8 cellular contexts compared by ENCODE assay signal in the genomic region with DNA sequence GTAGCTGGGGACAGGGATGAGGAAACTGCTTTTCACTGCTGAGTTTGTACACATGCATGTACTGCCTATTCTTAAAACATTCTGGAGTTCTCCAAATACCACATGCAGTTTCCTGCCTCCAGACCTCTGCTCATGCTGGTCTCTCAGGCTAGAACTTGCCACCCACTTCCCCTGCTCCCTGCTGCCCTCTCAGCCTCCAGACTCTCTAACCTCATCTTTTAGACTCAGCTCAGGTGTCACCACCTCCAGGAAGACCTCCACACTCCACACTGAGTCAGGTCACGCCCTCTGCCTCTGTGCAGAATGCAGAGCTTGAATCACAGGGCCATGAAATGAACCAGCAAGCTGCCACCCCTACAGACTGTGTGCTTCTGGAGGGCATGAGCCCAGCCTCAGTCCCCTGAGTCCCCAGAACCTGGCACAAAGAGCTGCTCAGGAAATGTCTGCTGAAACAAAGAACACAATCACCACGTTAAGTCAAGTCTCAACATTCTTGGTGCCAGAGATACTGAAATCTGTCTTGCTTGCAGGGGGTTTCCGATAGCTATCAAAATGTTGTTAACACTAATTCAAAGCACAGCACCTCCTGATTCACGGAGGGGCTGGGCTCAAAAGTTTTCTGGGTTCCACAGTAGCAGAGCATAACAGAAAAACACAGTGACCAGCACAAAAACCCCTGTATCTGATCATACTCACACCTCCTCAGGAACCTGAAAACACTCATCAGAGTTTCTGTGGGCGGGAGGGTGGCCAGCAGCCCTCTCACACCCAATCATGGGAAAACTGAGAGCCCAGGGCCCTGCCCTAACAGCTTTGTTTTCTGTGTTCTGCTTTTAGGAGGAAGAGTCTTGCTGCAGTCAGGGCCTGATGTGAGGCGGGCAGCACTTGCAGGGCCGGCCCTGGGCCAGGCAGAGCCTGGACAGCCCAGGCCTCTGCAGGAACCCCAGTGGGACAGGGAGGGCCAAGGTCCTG. TPM values are rescaled to one million over a fixed set of nuclear protein-coding genes. Genes with fewer than 3 reads are reported as not detected.
DNase-seq lines count a peak whose midpoint lies in the region; ATAC-seq and TF ChIP-seq lines count a peak whose summit lies in the region.

No MANE protein-coding gene starts in this region.

- H3K4me3 Mint-ChIP-seq in activated CD4-positive, alpha-beta T cell treated with anti-CD3 and anti-CD28 coated beads for 36 hours = peak overlapping the region; percentile 26
- H3K4me3 Mint-ChIP-seq in WTC11 (no peak overlapping the region), endothelial cell (ENCODE audit: unreplicated experiment) (no peak overlapping the region)

- DNase-seq in activated CD4-positive, alpha-beta T cell treated with anti-CD3 and anti-CD28 coated beads for 36 hours = peak; percentile 79
- DNase-seq in activated CD4-positive, alpha-beta T cell treated with anti-CD3 and anti-CD28 coated beads for 1 hour = no peak
- DNase-seq in WTC11 (ENCODE audit: low spot score) (no peak), endothelial cell (ENCODE audit: low spot score) (no peak), renal cortical epithelial cell (ENCODE audit: low read depth) (peak; percentile 45), 8988T (no peak), NCI-H82 treated with DMSO at 0.1 percent for 48 hours (lab: John Stamatoyannopoulos, UW; ENCODE audit: unreplicated experiment) (no peak)

- peak overlapping the region; percentile 90 for H3K27ac Mint-ChIP-seq in activated CD4-positive, alpha-beta T cell treated with anti-CD3 and anti-CD28 coated beads for 36 hours
- H3K27ac Mint-ChIP-seq in WTC11 (peak overlapping the region; percentile 17), endothelial cell (ENCODE audit: unreplicated experiment) (peak overlapping the region; percentile 74)

- CTCF ChIA-PET in activated CD4-positive, alpha-beta T cell treated with anti-CD3 and anti-CD28 coated beads for 36 hours (lab: Charles Lee) = interaction anchor here (0.6 to 11.9 kb wide), 14 partner anchors 9 to 91 kb away, joined by 3 to 146 read pairs (median 4); no protein-coding TSS in a partner anchor
- CTCF ChIA-PET in WTC11 (lab: Charles Lee) = interaction anchor here (0.7 to 1.2 kb wide), 3 partner anchors 18 to 110 kb away, joined by 3 to 9 read pairs (median 4); no protein-coding TSS in a partner anchor

- H3K36me3 Mint-ChIP-seq in activated CD4-positive, alpha-beta T cell treated with anti-CD3 and anti-CD28 coated beads for 36 hours (ENCODE audit: low read depth) = peaks cover 7% of the 10 kb centered on the region
- H3K36me3 Mint-ChIP-seq in WTC11 (no peaks in the 10 kb centered on the region), endothelial cell (ENCODE audit: low read depth, unreplicated experiment) (no peaks in the 10 kb centered on the region)

- intact Hi-C loops in activated CD4-positive, alpha-beta T cell treated with anti-CD3 and anti-CD28 coated beads for 36 hours (cut with DNase I, micrococcal nuclease) = loop anchor here (1.0 to 10.0 kb wide), 2 partner anchors 10 to 1568 kb away; a partner anchor contains a TSS

- H3K27me3 Mint-ChIP-seq in activated CD4-positive, alpha-beta T cell treated with anti-CD3 and anti-CD28 coated beads for 36 hours = peaks cover 1% of the 10 kb centered on the region
- H3K27me3 Mint-ChIP-seq in WTC11 (ENCODE audit: low read depth) (no peaks in the 10 kb centered on the region), endothelial cell (ENCODE audit: unreplicated experiment) (no peaks in the 10 kb centered on the region)

- peaks cover 88% of the 10 kb centered on the region for H3K4me1 Mint-ChIP-seq in activated CD4-positive, alpha-beta T cell treated with anti-CD3 and anti-CD28 coated beads for 36 hours
- H3K4me1 Mint-ChIP-seq in WTC11 (peaks cover 31% of the 10 kb centered on the region), endothelial cell (ENCODE audit: unreplicated experiment) (peaks cover 51% of the 10 kb centered on the region)

- POLR2A ChIA-PET in activated CD4-positive, alpha-beta T cell treated with anti-CD3 and anti-CD28 coated beads for 36 hours (lab: Charles Lee) = interaction anchor here (0.5 to 2.6 kb wide), 14 partner anchors 9 to 193 kb away, joined by 3 to 25 read pairs (median 6); no protein-coding TSS in a partner anchor
- POLR2A ChIA-PET in WTC11 (lab: Charles Lee) = no interaction called here

- peak; percentile 52 for ATAC-seq in activated CD4-positive, alpha-beta T cell treated with anti-CD3 and anti-CD28 coated beads for 36 hours
- ATAC-seq in HG03103 (IDR thresholded peaks at IDR 0.05; ENCODE audit: low read depth, unreplicated experiment) = peak; percentile 62
- no peak for ATAC-seq in WTC11

- no peaks in the 10 kb centered on the region for H3K9me3 Mint-ChIP-seq in activated CD4-positive, alpha-beta T cell treated with anti-CD3 and anti-CD28 coated beads for 36 hours (ENCODE audit: low read depth)
- H3K9me3 Mint-ChIP-seq in WTC11 (no peaks in the 10 kb centered on the region), endothelial cell (ENCODE audit: unreplicated experiment) (no peaks in the 10 kb centered on the region)

- TF ChIP-seq CTCF in WTC11 (IDR thresholded peaks at IDR 0.05) = no peak
- no peak for TF ChIP-seq CTCF in endothelial cell (IDR thresholded peaks at IDR 0.05; ENCODE audit: unreplicated experiment)

TF ChIP-seq in WTC11, 78 proteins besides CTCF, POLR2A, EP300 and RAD21:
- TF ChIP-seq, protein P1, sequence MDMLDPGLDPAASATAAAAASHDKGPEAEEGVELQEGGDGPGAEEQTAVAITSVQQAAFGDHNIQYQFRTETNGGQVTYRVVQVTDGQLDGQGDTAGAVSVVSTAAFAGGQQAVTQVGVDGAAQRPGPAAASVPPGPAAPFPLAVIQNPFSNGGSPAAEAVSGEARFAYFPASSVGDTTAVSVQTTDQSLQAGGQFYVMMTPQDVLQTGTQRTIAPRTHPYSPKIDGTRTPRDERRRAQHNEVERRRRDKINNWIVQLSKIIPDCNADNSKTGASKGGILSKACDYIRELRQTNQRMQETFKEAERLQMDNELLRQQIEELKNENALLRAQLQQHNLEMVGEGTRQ (CRISPR knock-in tag; IDR thresholded peaks at IDR 0.05) = no peak
- TF ChIP-seq SP1 (CRISPR knock-in tag; conservative IDR thresholded peaks at IDR 0.05) = no peak
- no peak for TF ChIP-seq GRHL2 (CRISPR knock-in tag; IDR thresholded peaks at IDR 0.05; ENCODE audit: insufficient replicate concordance, severe bottlenecking)

RNA-seq across cellular contexts. Expression of a gene that starts 21.1 kb away (rescaled TPM):
- total RNA-seq in activated CD4-positive, alpha-beta T cell treated with anti-CD3 and anti-CD28 coated beads for 36 hours = 10 to 100 TPM; 13.3 to 13.9 TPM
- total RNA-seq in WTC11 (2021) (18.7 to 21.3 TPM (median 19.9 TPM) in 3 replicates), endothelial cell (ENCODE audit: unreplicated experiment) (21.0 TPM), renal cortical epithelial cell (15.5 and 20.4 TPM in 2 replicates)

Comparison
In these comparisons a context has a peak if more than half of its experiments do, and no peak if none do; other contexts are left out.
1. DNase-seq: peak in activated CD4-positive, alpha-beta T cell treated with anti-CD3 and anti-CD28 coated beads for 36 hours (single experiment) and renal cortical epithelial cell (single experiment); none in activated CD4-positive, alpha-beta T cell treated with anti-CD3 and anti-CD28 coated beads for 1 hour (single experiment), WTC11 (single experiment), endothelial cell (single experiment), 8988T (single experiment) and NCI-H82 treated with DMSO at 0.1 percent for 48 hours (single experiment).
2. H3K27ac Mint-ChIP-seq: peak in every context shown above with its lines; median percentile 90 in activated CD4-positive, alpha-beta T cell treated with anti-CD3 and anti-CD28 coated beads for 36 hours; 74 in endothelial cell; 17 in WTC11.